In the genomic region with DNA sequence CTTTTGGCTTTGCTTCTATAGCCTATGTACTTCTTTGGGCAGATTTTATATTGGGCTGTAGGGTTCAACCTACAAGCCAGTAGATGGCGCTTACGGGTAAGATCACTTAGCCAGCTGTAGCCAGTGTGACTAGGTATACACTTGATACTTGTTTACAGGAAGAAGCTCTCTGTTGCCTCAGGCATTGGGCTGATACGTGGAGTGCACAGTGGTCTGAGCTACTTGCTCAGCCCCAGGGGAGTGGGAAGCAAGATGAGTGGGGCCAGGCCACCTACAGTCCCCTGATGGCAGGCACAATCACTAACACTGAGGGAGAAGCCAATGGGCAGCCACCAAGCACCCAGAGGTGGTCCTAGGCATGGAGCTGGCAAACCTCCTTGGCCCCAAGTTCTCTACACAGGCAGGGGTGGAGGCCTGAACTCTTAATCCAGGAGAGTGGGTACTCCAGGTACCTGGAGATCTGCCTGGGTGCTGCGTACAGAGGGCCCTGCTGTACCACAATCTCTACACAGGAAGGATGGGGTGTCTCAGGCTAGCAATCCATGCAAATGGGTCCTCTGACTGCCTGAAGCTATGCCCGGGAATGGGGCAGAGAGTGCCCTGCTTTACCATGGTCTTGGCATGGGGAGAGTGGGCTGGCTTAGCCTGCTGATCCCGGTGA, we compare ENCODE assay signal across 9 cellular contexts.
DNase-seq lines count a peak whose midpoint lies in the region; ATAC-seq and TF ChIP-seq lines count a peak whose summit lies in the region.
"Had no signal": no experiment of that assay in that cellular context is flagged by ENCODE, and none has a peak within 500 bp of the region (broad histone marks: within the 10 kb centered on the region; RNA-seq: fewer than 3 reads in every experiment).

No MANE protein-coding gene starts in this region.

- H3K9ac ChIP-seq in mammary epithelial cell (ENCODE audit: insufficient read depth, low read length): no peak overlapping the region

- H3K36me3 ChIP-seq in mammary epithelial cell (ENCODE audit: insufficient read depth, low read length): no peaks in the 10 kb centered on the region
- H3K36me3 ChIP-seq: thyroid gland had no signal

- intact Hi-C loops in mammary epithelial cell (cut with micrococcal nuclease): loop anchor here (1.0 to 5.0 kb wide), 2 partner anchors 191 to 214 kb away; no protein-coding TSS in a partner anchor
- intact Hi-C loops in natural killer cell (cut with micrococcal nuclease): loop anchor here (1.0 to 5.0 kb wide), 3 partner anchors 124 to 214 kb away; a partner anchor contains a TSS

- no TSS peak for BruUV-seq in mammary epithelial cell (replicated peaks; lab: Mats Ljungman, UMichigan)

- in situ Hi-C loops in mammary epithelial cell (cut with MboI; ENCODE audit: low sequenced_read_pairs in 2 of 2): no loop called here

- H3K4me3 ChIP-seq in mammary epithelial cell (replicated peaks in 1 of 3; ENCODE audit: insufficient read depth in 1 of 3, low read depth in 2 of 3, low read length in 3 of 3): no peak overlapping the region
- H3K4me3 ChIP-seq: thyroid gland had no signal

- no peaks in the 10 kb centered on the region for H3K27me3 ChIP-seq in mammary epithelial cell (ENCODE audit: insufficient read depth, low read length)
- H3K27me3 ChIP-seq: thyroid gland had no signal

- peak; percentile 70 for DNase-seq in activated CD8-positive, alpha-beta memory T cell treated with anti-CD3 and anti-CD28 coated beads, Interleukin-2, amount 10 ng/mL, durations not matched to agents 7 days and 5 days
- DNase-seq in activated CD8-positive, alpha-beta memory T cell treated with anti-CD3 and anti-CD28 coated beads, Interleukin-2, amount 50 U/mL, for 48 hours: no peak
- peak; percentile 83 for DNase-seq in HCEC 1CT
- DNase-seq in NCI-H510A treated with DMSO at 0.1 percent for 48 hours (lab: John Stamatoyannopoulos, UW): peak; percentile 81
- peak; percentile 32 for DNase-seq in mammary epithelial cell
- DNase-seq in natural killer cell: peak; percentile 51

- no peak overlapping the region for H3K27ac ChIP-seq in mammary epithelial cell (ENCODE audit: insufficient read depth, low read depth, low read length)
- H3K27ac ChIP-seq: thyroid gland had no signal

- H3K4me1 Mint-ChIP-seq in activated CD8-positive, alpha-beta memory T cell treated with anti-CD3 and anti-CD28 coated beads, Interleukin-2, amount 10 ng/mL, durations not matched to agents 7 days and 5 days: peaks cover 13% of the 10 kb centered on the region
- H3K4me1 Mint-ChIP-seq in natural killer cell: peaks cover 45 to 55% of the 10 kb centered on the region in 2 donors

- CTCF ChIA-PET in activated CD8-positive, alpha-beta memory T cell treated with anti-CD3 and anti-CD28 coated beads, Interleukin-2, amount 10 ng/mL, durations not matched to agents 7 days and 5 days (lab: Charles Lee): interaction anchor here (0.7 to 2.6 kb wide), 9 partner anchors 9 to 516 kb away, joined by 3 to 18 read pairs (median 3); no protein-coding TSS in a partner anchor
- CTCF ChIA-PET in mammary epithelial cell (lab: Charles Lee; ENCODE audit: low non-redundant PET): interaction anchor here (0.5 to 0.7 kb wide), 6 partner anchors 8 to 516 kb away, joined by 3 to 7 read pairs (median 4); no protein-coding TSS in a partner anchor

- peak; percentile 28 to 57 for TF ChIP-seq CTCF in mammary epithelial cell (conservative IDR thresholded peaks at IDR 0.05 in 1 of 2, IDR thresholded peaks at IDR 0.05 in 1 of 2; ENCODE audit: extremely low read depth in 1 of 2, insufficient read depth in 1 of 2, low read depth in 1 of 2, low read length in 2 of 2)
- TF ChIP-seq CTCF in natural killer cell (IDR thresholded peaks at IDR 0.05): peak; percentile 75

- H2AFZ ChIP-seq in mammary epithelial cell (ENCODE audit: low read depth, low read length): no peak overlapping the region

- no peaks in the 10 kb centered on the region for H3K4me1 ChIP-seq in mammary epithelial cell (ENCODE audit: insufficient read depth, low read length)
- H3K4me1 ChIP-seq: thyroid gland had no signal

- dilution Hi-C loops in mammary epithelial cell (cut with HindIII; ENCODE audit: low sequenced_read_pairs): no loop called here

- H3K9me3 Mint-ChIP-seq in activated CD8-positive, alpha-beta memory T cell treated with anti-CD3 and anti-CD28 coated beads, Interleukin-2, amount 10 ng/mL, durations not matched to agents 7 days and 5 days (ENCODE audit: low read depth): no peaks in the 10 kb centered on the region
- H3K9me3 Mint-ChIP-seq in natural killer cell: no peaks in the 10 kb centered on the region

- peak overlapping the region; percentile 85 for H3K27ac Mint-ChIP-seq in activated CD8-positive, alpha-beta memory T cell treated with anti-CD3 and anti-CD28 coated beads, Interleukin-2, amount 10 ng/mL, durations not matched to agents 7 days and 5 days
- H3K27ac Mint-ChIP-seq in natural killer cell: peak overlapping the region; percentile 89 to 98

- no peak overlapping the region for H3K4me2 ChIP-seq in mammary epithelial cell (ENCODE audit: insufficient read depth, low read depth, low read length)

- H3K4me3 Mint-ChIP-seq in activated CD8-positive, alpha-beta memory T cell treated with anti-CD3 and anti-CD28 coated beads, Interleukin-2, amount 10 ng/mL, durations not matched to agents 7 days and 5 days: no peak overlapping the region
- peak overlapping the region; percentile 61 for H3K4me3 Mint-ChIP-seq in natural killer cell

- peaks cover 9% of the 10 kb centered on the region for H3K36me3 Mint-ChIP-seq in activated CD8-positive, alpha-beta memory T cell treated with anti-CD3 and anti-CD28 coated beads, Interleukin-2, amount 10 ng/mL, durations not matched to agents 7 days and 5 days
- no peaks in the 10 kb centered on the region for H3K36me3 Mint-ChIP-seq in natural killer cell

- ATAC-seq in activated CD8-positive, alpha-beta memory T cell treated with anti-CD3 and anti-CD28 coated beads, Interleukin-2, amount 10 ng/mL, durations not matched to agents 7 days and 5 days: peak; percentile 97
- peak; percentile 95 to 97 (median 97) for ATAC-seq in natural killer cell
- ATAC-seq in HG02884 (IDR thresholded peaks at IDR 0.05; ENCODE audit: unreplicated experiment): no peak
- no peak for ATAC-seq in HG02938 (IDR thresholded peaks at IDR 0.05; ENCODE audit: unreplicated experiment)

- H4K20me1 ChIP-seq in mammary epithelial cell (ENCODE audit: insufficient read depth, low read length): no peaks in the 10 kb centered on the region

- no peaks in the 10 kb centered on the region for H3K27me3 Mint-ChIP-seq in activated CD8-positive, alpha-beta memory T cell treated with anti-CD3 and anti-CD28 coated beads, Interleukin-2, amount 10 ng/mL, durations not matched to agents 7 days and 5 days
- no peaks in the 10 kb centered on the region for H3K27me3 Mint-ChIP-seq in natural killer cell (ENCODE audit: low read depth in 2 of 2)

- WGBS in mammary epithelial cell (ENCODE audit: low coverage, missing lambda C conversion rate): 75% methylated on average over 5 of the region's 6 CpGs

- no peaks in the 10 kb centered on the region for H3K79me2 ChIP-seq in mammary epithelial cell (ENCODE audit: insufficient read depth, low read length)

- no peaks in the 10 kb centered on the region for H3K9me3 ChIP-seq in mammary epithelial cell (replicated peaks; ENCODE audit: insufficient read depth, low read length)
- H3K9me3 ChIP-seq: thyroid gland had no signal

Comparison
In these comparisons a context has a peak if more than half of its experiments do, and no peak if none do; other contexts are left out.
1. ATAC-seq: peak in activated CD8-positive, alpha-beta memory T cell treated with anti-CD3 and anti-CD28 coated beads, Interleukin-2, amount 10 ng/mL, durations not matched to agents 7 days and 5 days (single experiment) and natural killer cell (3 of 3); none in HG02884 (single experiment) and HG02938 (single experiment).